31 cellular contexts compared by ENCODE assay signal in genomic region chr1:194931166-194931565, GRCh38.
"Had no signal": no experiment of that assay in that cellular context is flagged by ENCODE, and none has a peak within 500 bp of the region (broad histone marks: within the 10 kb centered on the region; RNA-seq: fewer than 3 reads in every experiment).

No MANE protein-coding gene starts in this region.

- H3K79me2 ChIP-seq: hepatocyte, parathyroid adenoma had no signal

- H3K4me1 ChIP-seq: ascending aorta, gastroesophageal sphincter, parathyroid adenoma, psoas muscle, thyroid gland, upper lobe of left lung, vagina had no signal

- H2AFZ ChIP-seq: hepatocyte, parathyroid adenoma had no signal

- H3K27ac ChIP-seq: ascending aorta, brain microvascular endothelial cell, gastroesophageal sphincter, hepatocyte, parathyroid adenoma, psoas muscle, thyroid gland, upper lobe of left lung, vagina had no signal

- DNase-seq: activated B cell treated with CpG ODN at 0.5 μM for 24 hours; activated CD4-positive, alpha-beta T cell treated with anti-CD3 and anti-CD28 coated beads, Interleukin-2, amount 50 U/mL, for 1 hour; activated CD8-positive, alpha-beta memory T cell treated with anti-CD3 and anti-CD28 coated beads, Interleukin-2, amount 10 ng/mL, durations not matched to agents 7 days and 5 days; activated CD8-positive, alpha-beta T cell treated with anti-CD3 and anti-CD28 coated beads for 36 hours; activated T-cell treated with anti-CD3 and anti-CD28 coated beads, Interleukin-2, amount 50 U/mL, for 48 hours; brain microvascular endothelial cell; cortex of kidney; effector memory CD8-positive, alpha-beta T cell; erythroblast; left cardiac atrium; midbrain; naive thymus-derived CD4-positive, alpha-beta T cell; psoas muscle; stimulated activated CD4-positive, alpha-beta T cell treated with anti-CD3 and anti-CD28 coated beads, Interleukin-1b, Interleukin-23, amount 100 ng/mL, for 48 hours; stimulated activated CD4-positive, alpha-beta T cell treated with anti-CD3 and anti-CD28 coated beads, Interleukin-4, amount 100 ng/mL, for 4 hours; stimulated activated CD8-positive, alpha-beta memory T cell treated with anti-CD3 and anti-CD28 coated beads, Interleukin-4, amount 100 ng/mL, for 48 hours; stimulated activated naive CD8-positive, alpha-beta T cell treated with anti-CD3 and anti-CD28 coated beads, Interleukin-15, amount 100 ng/mL, for 72 hours; substantia nigra; thyroid gland; upper lobe of left lung had no signal

- H3K4me3 ChIP-seq: ascending aorta, gastroesophageal sphincter, hepatocyte, psoas muscle, smooth muscle cell, thyroid gland, upper lobe of left lung, vagina had no signal

- H3K4me2 ChIP-seq: hepatocyte, smooth muscle cell had no signal

- H3K36me3 ChIP-seq: ascending aorta, brain microvascular endothelial cell, gastroesophageal sphincter, thyroid gland, upper lobe of left lung, vagina had no signal

- H3K9me3 Mint-ChIP-seq: activated CD8-positive, alpha-beta T cell treated with anti-CD3 and anti-CD28 coated beads for 36 hours; activated naive CD4-positive, alpha-beta T cell treated with anti-CD3 and anti-CD28 coated beads, Interleukin-2, amount 50 U/mL, for 24 hours; activated T-helper 2 cell treated with anti-CD3 and anti-CD28 coated beads, Interferon-gamma antibody, Interleukin-2, Interleukin-4, amounts not matched to agents 10 μg/mL and 5 μg/mL and 100 μg/mL, durations not matched to agents 14 hours and 24 hours and 36 hours; effector memory CD8-positive, alpha-beta T cell; T-helper 2 cell treated with Interferon-gamma antibody and Interleukin-4, amounts not matched to agents 5 μg/mL and 100 μg/mL, for 36 hours had no signal

- H3K4me3 Mint-ChIP-seq: activated B cell treated with CpG ODN at 0.5 μM for 24 hours; activated CD8-positive, alpha-beta memory T cell treated with anti-CD3 and anti-CD28 coated beads, Interleukin-2, amount 10 ng/mL, durations not matched to agents 7 days and 5 days; activated CD8-positive, alpha-beta T cell treated with anti-CD3 and anti-CD28 coated beads for 36 hours; activated naive CD4-positive, alpha-beta T cell treated with anti-CD3 and anti-CD28 coated beads, Interleukin-2, amount 50 U/mL, for 24 hours; effector memory CD8-positive, alpha-beta T cell; naive thymus-derived CD4-positive, alpha-beta T cell; stimulated activated memory B cell treated with anti-CD40 and anti-IgM and Interleukin-4, amounts not matched to agents 10 μg/mL and 1 μg/mL and 100 μg/mL, for 72 hours; stimulated activated naive CD8-positive, alpha-beta T cell treated with anti-CD3 and anti-CD28 coated beads, Interleukin-15, amount 100 ng/mL, for 72 hours; T-helper 2 cell treated with Interferon-gamma antibody and Interleukin-4, amounts not matched to agents 5 μg/mL and 100 μg/mL, for 36 hours had no signal

- ATAC-seq: activated CD8-positive, alpha-beta memory T cell treated with anti-CD3 and anti-CD28 coated beads, Interleukin-2, amount 10 ng/mL, durations not matched to agents 7 days and 5 days; activated CD8-positive, alpha-beta T cell treated with anti-CD3 and anti-CD28 coated beads for 36 hours; effector memory CD8-positive, alpha-beta T cell; gastroesophageal sphincter; left cardiac atrium; naive thymus-derived CD4-positive, alpha-beta T cell; psoas muscle; stimulated activated memory B cell treated with anti-CD40 and anti-IgM and Interleukin-4, amounts not matched to agents 10 μg/mL and 1 μg/mL and 100 μg/mL, for 72 hours; stimulated activated naive CD8-positive, alpha-beta T cell treated with anti-CD3 and anti-CD28 coated beads, Interleukin-15, amount 100 ng/mL, for 72 hours had no signal

- H3K4me1 Mint-ChIP-seq: activated B cell treated with CpG ODN at 0.5 μM for 24 hours; activated CD8-positive, alpha-beta memory T cell treated with anti-CD3 and anti-CD28 coated beads, Interleukin-2, amount 10 ng/mL, durations not matched to agents 7 days and 5 days; activated naive CD4-positive, alpha-beta T cell treated with anti-CD3 and anti-CD28 coated beads, Interleukin-2, amount 50 U/mL, for 24 hours; naive thymus-derived CD4-positive, alpha-beta T cell; stimulated activated memory B cell treated with anti-CD40 and anti-IgM and Interleukin-4, amounts not matched to agents 10 μg/mL and 1 μg/mL and 100 μg/mL, for 72 hours; stimulated activated naive CD8-positive, alpha-beta T cell treated with anti-CD3 and anti-CD28 coated beads, Interleukin-15, amount 100 ng/mL, for 72 hours had no signal

- H3K36me3 Mint-ChIP-seq: activated CD8-positive, alpha-beta memory T cell treated with anti-CD3 and anti-CD28 coated beads, Interleukin-2, amount 10 ng/mL, durations not matched to agents 7 days and 5 days; activated naive CD4-positive, alpha-beta T cell treated with anti-CD3 and anti-CD28 coated beads, Interleukin-2, amount 50 U/mL, for 24 hours; naive thymus-derived CD4-positive, alpha-beta T cell; stimulated activated memory B cell treated with anti-CD40 and anti-IgM and Interleukin-4, amounts not matched to agents 10 μg/mL and 1 μg/mL and 100 μg/mL, for 72 hours had no signal

- H3K9me3 ChIP-seq: ascending aorta, gastroesophageal sphincter, psoas muscle, thyroid gland, upper lobe of left lung, vagina had no signal

- H3K9ac ChIP-seq: parathyroid adenoma had no signal

- H3K27me3 ChIP-seq: ascending aorta, brain microvascular endothelial cell, gastroesophageal sphincter, hepatocyte, thyroid gland, upper lobe of left lung, vagina had no signal

- FAIRE-seq: keratinocyte had no signal

- H3K27ac Mint-ChIP-seq: activated B cell treated with CpG ODN at 0.5 μM for 24 hours; activated CD8-positive, alpha-beta memory T cell treated with anti-CD3 and anti-CD28 coated beads, Interleukin-2, amount 10 ng/mL, durations not matched to agents 7 days and 5 days; activated CD8-positive, alpha-beta T cell treated with anti-CD3 and anti-CD28 coated beads for 36 hours; activated naive CD4-positive, alpha-beta T cell treated with anti-CD3 and anti-CD28 coated beads, Interleukin-2, amount 50 U/mL, for 24 hours; activated T-helper 2 cell treated with anti-CD3 and anti-CD28 coated beads, Interferon-gamma antibody, Interleukin-2, Interleukin-4, amounts not matched to agents 10 μg/mL and 5 μg/mL and 100 μg/mL, durations not matched to agents 14 hours and 24 hours and 36 hours; effector memory CD8-positive, alpha-beta T cell; naive thymus-derived CD4-positive, alpha-beta T cell; stimulated activated memory B cell treated with anti-CD40 and anti-IgM and Interleukin-4, amounts not matched to agents 10 μg/mL and 1 μg/mL and 100 μg/mL, for 72 hours; T-helper 2 cell treated with Interferon-gamma antibody and Interleukin-4, amounts not matched to agents 5 μg/mL and 100 μg/mL, for 36 hours had no signal

- H3K27me3 Mint-ChIP-seq: activated B cell treated with CpG ODN at 0.5 μM for 24 hours; activated CD8-positive, alpha-beta memory T cell treated with anti-CD3 and anti-CD28 coated beads, Interleukin-2, amount 10 ng/mL, durations not matched to agents 7 days and 5 days; activated CD8-positive, alpha-beta T cell treated with anti-CD3 and anti-CD28 coated beads for 36 hours; activated naive CD4-positive, alpha-beta T cell treated with anti-CD3 and anti-CD28 coated beads, Interleukin-2, amount 50 U/mL, for 24 hours; effector memory CD8-positive, alpha-beta T cell; naive thymus-derived CD4-positive, alpha-beta T cell; stimulated activated memory B cell treated with anti-CD40 and anti-IgM and Interleukin-4, amounts not matched to agents 10 μg/mL and 1 μg/mL and 100 μg/mL, for 72 hours; stimulated activated naive CD8-positive, alpha-beta T cell treated with anti-CD3 and anti-CD28 coated beads, Interleukin-15, amount 100 ng/mL, for 72 hours had no signal
